ENCODE assay signal across 8 cellular contexts in genomic region chr9:12784461-12785250, GRCh38. TPM values are rescaled to one million over a fixed set of nuclear protein-coding genes. Genes with fewer than 3 reads are reported as not detected.
A peak's percentile ranks its signal among the peaks of the same experiment; 100 is the strongest.
DNase-seq lines count a peak whose midpoint lies in the region; ATAC-seq and TF ChIP-seq lines count a peak whose summit lies in the region.

No MANE protein-coding gene starts in this region.

- H3K4me1 ChIP-seq in SJCRH30: peaks cover 6% of the 10 kb centered on the region
- peaks cover 30% of the 10 kb centered on the region for H3K4me1 ChIP-seq in vagina

- H3K4me3 Mint-ChIP-seq in activated CD4-positive, alpha-beta memory T cell treated with anti-CD3 and anti-CD28 coated beads, Interleukin-2, amount 10 ng/mL, durations not matched to agents 7 days and 5 days: no peak overlapping the region

- H3K9me3 ChIP-seq in SJCRH30 (replicated peaks): peaks cover 2% of the 10 kb centered on the region; the same call in 1 of the 2 replicates
- H3K9me3 ChIP-seq in vagina: no peaks in the 10 kb centered on the region

- H3K27ac ChIP-seq in SJCRH30 (0 out of 2 replicates have a peak overlapping the region, but pooled peaks have one; percentile 10), vagina (peak overlapping the region; percentile 84)

- CTCF ChIA-PET in activated CD4-positive, alpha-beta memory T cell treated with anti-CD3 and anti-CD28 coated beads, Interleukin-2, amount 10 ng/mL, durations not matched to agents 7 days and 5 days (lab: Charles Lee): no interaction called here

- TF ChIP-seq CTCF in kidney epithelial cell (IDR thresholded peaks at IDR 0.05; ENCODE audit: insufficient read depth, low read length, poor library complexity, severe bottlenecking) (no peak), vagina (IDR thresholded peaks at IDR 0.05) (no peak)

- peak; percentile 97 for ATAC-seq in HG02610 (IDR thresholded peaks at IDR 0.05; ENCODE audit: unreplicated experiment)
- no peak for ATAC-seq in GM21528 (IDR thresholded peaks at IDR 0.05; ENCODE audit: low FRiP score, unreplicated experiment)

- intact Hi-C loops in vagina (cut with DNase I): no loop called here

- peak; percentile 55 for DNase-seq in AG20443 (ENCODE audit: low spot score)
- peak; percentile 34 to 44 for DNase-seq in SJCRH30
- peak; percentile 97 for DNase-seq in kidney epithelial cell (ENCODE audit: low read depth)
- DNase-seq in vagina (ENCODE audit: extremely low spot score in 2 of 2): no peak
- DNase-seq in activated CD4-positive, alpha-beta memory T cell treated with anti-CD3 and anti-CD28 coated beads, Interleukin-2, amount 10 ng/mL, durations not matched to agents 7 days and 5 days: no peak
- no peak for DNase-seq in NOMO-1 treated with DMSO at 0.1 percent for 48 hours (lab: John Stamatoyannopoulos, UW; ENCODE audit: unreplicated experiment)

- no peak for TF ChIP-seq POLR2A in vagina (IDR thresholded peaks at IDR 0.05)

- no peak overlapping the region for H3K27ac Mint-ChIP-seq in activated CD4-positive, alpha-beta memory T cell treated with anti-CD3 and anti-CD28 coated beads, Interleukin-2, amount 10 ng/mL, durations not matched to agents 7 days and 5 days

- H3K9me3 Mint-ChIP-seq in activated CD4-positive, alpha-beta memory T cell treated with anti-CD3 and anti-CD28 coated beads, Interleukin-2, amount 10 ng/mL, durations not matched to agents 7 days and 5 days: peaks cover 3% of the 10 kb centered on the region

- H3K36me3 ChIP-seq in SJCRH30 (no peaks in the 10 kb centered on the region), kidney epithelial cell (ENCODE audit: control insufficient read depth, insufficient read depth, low read length) (no peaks in the 10 kb centered on the region), vagina (no peaks in the 10 kb centered on the region)

- H3K4me3 ChIP-seq in SJCRH30: no peak overlapping the region
- H3K4me3 ChIP-seq in kidney epithelial cell (ENCODE audit: low read depth, low read length): no peak overlapping the region
- no peak overlapping the region for H3K4me3 ChIP-seq in vagina

- POLR2A ChIA-PET in activated CD4-positive, alpha-beta memory T cell treated with anti-CD3 and anti-CD28 coated beads, Interleukin-2, amount 10 ng/mL, durations not matched to agents 7 days and 5 days (lab: Charles Lee): no interaction called here

- no peaks in the 10 kb centered on the region for H3K4me1 Mint-ChIP-seq in activated CD4-positive, alpha-beta memory T cell treated with anti-CD3 and anti-CD28 coated beads, Interleukin-2, amount 10 ng/mL, durations not matched to agents 7 days and 5 days

- H3K36me3 Mint-ChIP-seq in activated CD4-positive, alpha-beta memory T cell treated with anti-CD3 and anti-CD28 coated beads, Interleukin-2, amount 10 ng/mL, durations not matched to agents 7 days and 5 days (ENCODE audit: low read depth): no peaks in the 10 kb centered on the region

- H3K27me3 ChIP-seq in SJCRH30 (no peaks in the 10 kb centered on the region), kidney epithelial cell (ENCODE audit: control insufficient read depth, insufficient read depth, low read length) (no peaks in the 10 kb centered on the region), vagina (no peaks in the 10 kb centered on the region)

- H3K27me3 Mint-ChIP-seq in activated CD4-positive, alpha-beta memory T cell treated with anti-CD3 and anti-CD28 coated beads, Interleukin-2, amount 10 ng/mL, durations not matched to agents 7 days and 5 days: no peaks in the 10 kb centered on the region

RNA-seq across cellular contexts. Expression of gene LURAP1L, which starts 9.8 kb away (rescaled TPM):
- total RNA-seq in SJCRH30 (2014; rRNA removed; shearing (Covaris generic)): 5.3 and 6.4 TPM in 2 replicates
- 44.5 and 46.6 TPM in 2 replicates for total RNA-seq in kidney epithelial cell
- 14.5 TPM for total RNA-seq in vagina
- total RNA-seq in activated CD4-positive, alpha-beta memory T cell treated with anti-CD3 and anti-CD28 coated beads, Interleukin-2, amount 10 ng/mL, durations not matched to agents 7 days and 5 days: not detected

Comparison
In these comparisons a context has a peak if more than half of its experiments do, and no peak if none do; other contexts are left out.
1. DNase-seq: peak in AG20443 (single experiment), SJCRH30 (2 of 2) and kidney epithelial cell (single experiment); none in vagina (0 of 2), activated CD4-positive, alpha-beta memory T cell treated with anti-CD3 and anti-CD28 coated beads, Interleukin-2, amount 10 ng/mL, durations not matched to agents 7 days and 5 days (single experiment) and NOMO-1 treated with DMSO at 0.1 percent for 48 hours (single experiment).